8 cellular contexts compared by ENCODE assay signal in genomic region chr9:76395381-76395780, GRCh38. TPM values are rescaled to one million over a fixed set of nuclear protein-coding genes. Genes with fewer than 3 reads are reported as not detected.
DNase-seq lines count a peak whose midpoint lies in the region; ATAC-seq, FAIRE-seq and TF ChIP-seq lines count a peak whose summit lies in the region.

No MANE protein-coding gene starts in this region.

- peak overlapping the region; percentile 95 for H3K27ac Mint-ChIP-seq in Caco-2 (ENCODE audit: unreplicated experiment)
- peak overlapping the region; percentile 22 for H3K27ac Mint-ChIP-seq in endodermal cell

- no peaks in the 10 kb centered on the region for H3K9me3 Mint-ChIP-seq in Caco-2 (ENCODE audit: unreplicated experiment)
- H3K9me3 Mint-ChIP-seq in endodermal cell = peaks cover 8% of the 10 kb centered on the region

- no peak for TF ChIP-seq CTCF in Caco-2 (IDR thresholded peaks at IDR 0.05; ENCODE audit: insufficient read depth in 1 of 2, low read depth in 1 of 2, low read length in 1 of 2, severe bottlenecking in 1 of 2, unreplicated experiment in 1 of 2)
- TF ChIP-seq CTCF in endodermal cell (conservative IDR thresholded peaks at IDR 0.05) = no peak
- TF ChIP-seq CTCF in pancreas (IDR thresholded peaks at IDR 0.05) = no peak

- DNase-seq in Caco-2 = no peak
- peak; percentile 19 for DNase-seq in NCI-H146 treated with DMSO at 0.1 percent for 48 hours (lab: John Stamatoyannopoulos, UW; ENCODE audit: unreplicated experiment)
- no peak for DNase-seq in endodermal cell
- DNase-seq in pancreas = no peak
- DNase-seq in NCI-H345 treated with DMSO at 0.1 percent for 48 hours (lab: John Stamatoyannopoulos, UW; ENCODE audit: unreplicated experiment) = no peak
- DNase-seq in NCI-H748 treated with DMSO at 0.1 percent for 48 hours (lab: John Stamatoyannopoulos, UW) = no peak
- no peak for DNase-seq in glomerular visceral epithelial cell (ENCODE audit: extremely low spot score)

- POLR2A ChIA-PET in Caco-2 (lab: Charles Lee) = no interaction called here

- H3K27me3 ChIP-seq in Caco-2 (replicated peaks; ENCODE audit: control insufficient read depth, insufficient read depth, low read length) (no peaks in the 10 kb centered on the region), endodermal cell (ENCODE audit: control insufficient read depth, insufficient read depth, low read length, poor library complexity, severe bottlenecking) (no peaks in the 10 kb centered on the region), pancreas (no peaks in the 10 kb centered on the region)

- H3K4me1 ChIP-seq in Caco-2 (no peaks in the 10 kb centered on the region), endodermal cell (ENCODE audit: control insufficient read depth, insufficient read depth, low read length) (no peaks in the 10 kb centered on the region), pancreas (peaks cover 0 to 13% (median 6%) of the 10 kb centered on the region in 3 donors)

- peaks cover 7% of the 10 kb centered on the region for H3K36me3 Mint-ChIP-seq in Caco-2 (ENCODE audit: insufficient read depth, unreplicated experiment)
- H3K36me3 Mint-ChIP-seq in endodermal cell (ENCODE audit: low read depth) = peaks cover 23% of the 10 kb centered on the region

- ATAC-seq in pancreas = no peak
- ATAC-seq in HG02884 (IDR thresholded peaks at IDR 0.05; ENCODE audit: unreplicated experiment) = no peak

- no peak overlapping the region for H3K27ac ChIP-seq in endodermal cell (ENCODE audit: low read depth, low read length)
- peak overlapping the region; percentile 92 to 97 (median 95) for H3K27ac ChIP-seq in pancreas

- WGBS in endodermal cell (ENCODE audit: insufficient coverage in 1 of 2, insufficient read length in 1 of 2), 2 experiments = 89 to 100% methylated on average over 7 to 8 of the region's 10 CpGs
- 58 to 65% methylated on average over 10 of the region's 10 CpGs for WGBS in pancreas, 2 donors

- H3K27me3 Mint-ChIP-seq in Caco-2 (ENCODE audit: insufficient read depth, unreplicated experiment) = no peaks in the 10 kb centered on the region
- H3K27me3 Mint-ChIP-seq in endodermal cell (ENCODE audit: insufficient read depth) = no peaks in the 10 kb centered on the region

- no peaks in the 10 kb centered on the region for H3K36me3 ChIP-seq in Caco-2 (ENCODE audit: control insufficient read depth, insufficient read depth, low read length)
- H3K36me3 ChIP-seq in endodermal cell (ENCODE audit: control insufficient read depth, insufficient read depth, low read length) = peaks cover 20% of the 10 kb centered on the region
- H3K36me3 ChIP-seq in pancreas = no peaks in the 10 kb centered on the region

- H3K4me1 Mint-ChIP-seq in Caco-2 (ENCODE audit: low read depth, unreplicated experiment) (no peaks in the 10 kb centered on the region), endodermal cell (peaks cover 10% of the 10 kb centered on the region)

- FAIRE-seq in pancreas (lab: Jason Lieb, UNC) = no peak

- CTCF ChIA-PET in Caco-2 (lab: Charles Lee) = interaction anchor here (0.7 to 1.0 kb wide), 2 partner anchors 35 to 368 kb away, joined by 4 to 7 read pairs; no protein-coding TSS in a partner anchor

- peak overlapping the region; percentile 38 for H3K4me3 ChIP-seq in Caco-2 (ENCODE audit: low read depth, low read length)
- peak overlapping the region; percentile 99 for H3K4me3 ChIP-seq in endodermal cell (ENCODE audit: low read length)
- H3K4me3 ChIP-seq in pancreas = peak overlapping the region in 3 of 4 donors; percentile 65 to 98 (median 87)

- H3K4me3 Mint-ChIP-seq in Caco-2 (ENCODE audit: unreplicated experiment) (peak overlapping the region; percentile 92), endodermal cell (peak overlapping the region; percentile 76)

- H3K9ac ChIP-seq in endodermal cell (ENCODE audit: extremely low read depth, low read length, poor library complexity, severe bottlenecking) = peak overlapping the region; percentile 93

- H3K9me3 ChIP-seq in Caco-2 (no peaks in the 10 kb centered on the region), endodermal cell (ENCODE audit: control insufficient read depth, low read length) (peaks cover 11% of the 10 kb centered on the region), pancreas (no peaks in the 10 kb centered on the region)

- intact Hi-C loops in Caco-2 (cut with micrococcal nuclease; ENCODE audit: unreplicated experiment) = no loop called here
- intact Hi-C loops in pancreas (cut with DNase I) = no loop called here

- no TSS peak for BruUV-seq in Caco-2 (replicated peaks; lab: Mats Ljungman, UMichigan)

RNA-seq across cellular contexts. Expression of gene RFK, which starts 1.2 kb away (rescaled TPM):
- 12.4 and 16.5 TPM in 2 replicates for total RNA-seq in Caco-2 (2022)
- 10 to 100 TPM; 16.5 to 17.4 TPM for total RNA-seq in endodermal cell
- 22.9 TPM for polyA plus RNA-seq in endodermal cell (2013, experiment 1 of 2)
- polyA plus RNA-seq in endodermal cell (2013, experiment 2 of 2) = 21.8 TPM
- total RNA-seq in pancreas = 10 to 100 TPM in 4 of 6 donors, 1 to 10 TPM in 2; 8.3 to 16.5 (median 10.8) TPM
- polyA plus RNA-seq in pancreas = 10 to 100 TPM in 1 of 2 donors, 1 to 10 TPM in 1; 5.8 to 13.7 TPM

Comparison
In these comparisons a context has a peak if more than half of its experiments do, and no peak if none do; other contexts are left out.
1. H3K4me3 ChIP-seq: peak in every context shown above with its lines; median percentile 99 in endodermal cell; 87 in pancreas; 38 in Caco-2.